8 cellular contexts compared by ENCODE assay signal in genomic region chrX:130339408-130340222, GRCh38. TPM values are rescaled to one million over a fixed set of nuclear protein-coding genes. Genes with fewer than 3 reads are reported as not detected.
DNase-seq lines count a peak whose midpoint lies in the region; ATAC-seq and TF ChIP-seq lines count a peak whose summit lies in the region.

SLC25A14 (plus strand) TSS chrX:130339919; CDS start chrX:130340279, 360 bp downstream.

- ATAC-seq in HG02763 (IDR thresholded peaks at IDR 0.05; ENCODE audit: unreplicated experiment) (peak; percentile 95), heart right ventricle (peak; percentile 85 to 97 (median 91))
- peak; percentile 88 for ATAC-seq in activated naive CD8-positive, alpha-beta T cell treated with anti-CD3 and anti-CD28 coated beads, Interleukin-2, amount 50 U/mL, for 24 hours

- H3K4me3 Mint-ChIP-seq in activated naive CD8-positive, alpha-beta T cell treated with anti-CD3 and anti-CD28 coated beads, Interleukin-2, amount 50 U/mL, for 24 hours: peak within 1 kb of the TSS; percentile 89
- peak within 1 kb of the TSS; percentile 90 for H3K4me3 Mint-ChIP-seq in progenitor cell of endocrine pancreas (ENCODE audit: low read depth)

- H3K9me3 Mint-ChIP-seq in activated naive CD8-positive, alpha-beta T cell treated with anti-CD3 and anti-CD28 coated beads, Interleukin-2, amount 50 U/mL, for 24 hours: no peaks in the 10 kb centered on the region
- H3K9me3 Mint-ChIP-seq in progenitor cell of endocrine pancreas (ENCODE audit: low read depth): no peaks in the 10 kb centered on the region

- H3K9me3 ChIP-seq in heart right ventricle: no peaks in the 10 kb centered on the region

- WGBS in heart right ventricle, 2 donors: 0% methylated on average over 54 of the region's 55 CpGs
- under 1% methylated on average over 55 of the region's 55 CpGs for WGBS in urinary bladder

- no peaks in the 10 kb centered on the region for H3K27me3 Mint-ChIP-seq in activated naive CD8-positive, alpha-beta T cell treated with anti-CD3 and anti-CD28 coated beads, Interleukin-2, amount 50 U/mL, for 24 hours
- H3K27me3 Mint-ChIP-seq in progenitor cell of endocrine pancreas: no peaks in the 10 kb centered on the region

- DNase-seq in GM13976 (ENCODE audit: low spot score): peak; percentile 76
- peak; percentile 80 to 92 (median 88) for DNase-seq in NCI-H1417 (lab: John Stamatoyannopoulos, UW)
- peak; percentile 58 for DNase-seq in T follicular helper cell (ENCODE audit: low read depth)
- DNase-seq in activated naive CD8-positive, alpha-beta T cell treated with anti-CD3 and anti-CD28 coated beads, Interleukin-2, amount 50 U/mL, for 24 hours: peak; percentile 66
- peak; percentile 60 to 65 for DNase-seq in heart right ventricle
- DNase-seq in progenitor cell of endocrine pancreas (ENCODE audit: low spot score, unreplicated experiment): peak; percentile 31

- H3K27ac ChIP-seq in heart right ventricle: peak within 1 kb of the TSS in 6 of 10 donors; percentile 54 to 75 (median 64)
- peak within 1 kb of the TSS; percentile 59 for H3K27ac ChIP-seq in urinary bladder (ENCODE audit: low read depth)

- TF ChIP-seq CTCF in GM13976 (IDR thresholded peaks at IDR 0.05; ENCODE audit: borderline replicate concordance, control extremely low read depth, extremely low read depth, insufficient read depth, missing control alignments) (no peak), heart right ventricle (IDR thresholded peaks at IDR 0.05) (no peak), progenitor cell of endocrine pancreas (IDR thresholded peaks at IDR 0.05; ENCODE audit: unreplicated experiment) (no peak)

- peaks cover 17% of the 10 kb centered on the region for H3K4me1 Mint-ChIP-seq in activated naive CD8-positive, alpha-beta T cell treated with anti-CD3 and anti-CD28 coated beads, Interleukin-2, amount 50 U/mL, for 24 hours
- H3K4me1 Mint-ChIP-seq in progenitor cell of endocrine pancreas (ENCODE audit: low read depth): peaks cover 8% of the 10 kb centered on the region

- H3K4me1 ChIP-seq in heart right ventricle (peaks cover 0 to 8% (median 0%) of the 10 kb centered on the region in 9 donors), urinary bladder (ENCODE audit: insufficient read depth) (no peaks in the 10 kb centered on the region)

- peak within 1 kb of the TSS; percentile 33 to 81 (median 69) for H3K4me3 ChIP-seq in heart right ventricle
- H3K4me3 ChIP-seq in urinary bladder (ENCODE audit: low read depth, low read length): peak within 1 kb of the TSS; percentile 84

- H3K27ac Mint-ChIP-seq in activated naive CD8-positive, alpha-beta T cell treated with anti-CD3 and anti-CD28 coated beads, Interleukin-2, amount 50 U/mL, for 24 hours: peak within 1 kb of the TSS; percentile 78
- H3K27ac Mint-ChIP-seq in progenitor cell of endocrine pancreas: peak within 1 kb of the TSS; percentile 97

- H3K36me3 ChIP-seq in heart right ventricle (no peaks in the 10 kb centered on the region), urinary bladder (ENCODE audit: insufficient read depth) (no peaks in the 10 kb centered on the region)

- no peaks in the 10 kb centered on the region for H3K36me3 Mint-ChIP-seq in activated naive CD8-positive, alpha-beta T cell treated with anti-CD3 and anti-CD28 coated beads, Interleukin-2, amount 50 U/mL, for 24 hours (ENCODE audit: low read depth)
- H3K36me3 Mint-ChIP-seq in progenitor cell of endocrine pancreas (ENCODE audit: insufficient read depth): no peaks in the 10 kb centered on the region

- H3K27me3 ChIP-seq in heart right ventricle: no peaks in the 10 kb centered on the region

- intact Hi-C loops in heart right ventricle (cut with DNase I): loop anchor here in 3 of 10 donors (5.0 to 10.0 kb wide), 2 partner anchors 573 to 575 kb away; no protein-coding TSS in a partner anchor

- in situ Hi-C loops in GM13976 (cut with MboI; ENCODE audit: low sequenced_read_pairs, unreplicated experiment): loop anchor here (25.0 kb wide), 1 partner anchor 573 kb away; the partner anchor contains the start of gene ENOX2

RNA-seq across cellular contexts. Expression of gene SLC25A14, which starts in this region (rescaled TPM):
- total RNA-seq in heart right ventricle (1 to 10 TPM; 4.1 to 8.0 (median 6.5) TPM), progenitor cell of endocrine pancreas (30.5 and 34.4 TPM in 2 replicates), urinary bladder (14.1 TPM)
- polyA plus RNA-seq in heart right ventricle (1 to 10 TPM; 9.4 to 9.9 TPM), urinary bladder (8.5 TPM)

Comparison
In these comparisons a context has a peak if more than half of its experiments do, and no peak if none do; other contexts are left out.
1. Peak in every context shown above with its lines: DNase-seq, ATAC-seq, H3K4me3 ChIP-seq and H3K27ac ChIP-seq.
2. DNase-seq: peak in every context shown above with its lines; median percentile 88 in NCI-H1417; 76 in GM13976; 66 in activated naive CD8-positive, alpha-beta T cell treated with anti-CD3 and anti-CD28 coated beads, Interleukin-2, amount 50 U/mL, for 24 hours; 62 in heart right ventricle; 58 in T follicular helper cell; 31 in progenitor cell of endocrine pancreas.